ENCODE assay signal across 10 cellular contexts in genomic region chr6:168711049-168711640, GRCh38.
DNase-seq lines count a peak whose midpoint lies in the region; ATAC-seq and TF ChIP-seq lines count a peak whose summit lies in the region.
"Had no signal": no experiment of that assay in that cellular context is flagged by ENCODE, and none has a peak within 500 bp of the region (broad histone marks: within the 10 kb centered on the region; RNA-seq: fewer than 3 reads in every experiment).

No MANE protein-coding gene starts in this region.

- peak overlapping the region; percentile 18; the same call in 1 of the 2 replicates for H2AFZ ChIP-seq in GM23338
- no peak overlapping the region for H2AFZ ChIP-seq in OCI-LY1 (ENCODE audit: low read length)

- no peaks in the 10 kb centered on the region for H3K79me2 ChIP-seq in GM23338 (replicated peaks; ENCODE audit: insufficient read depth)
- no peaks in the 10 kb centered on the region for H3K79me2 ChIP-seq in OCI-LY1 (ENCODE audit: insufficient read depth, low read length)

- H3K9me3 ChIP-seq in OCI-LY1 (ENCODE audit: low read length), result no peaks in the 10 kb centered on the region

- H3K4me1 ChIP-seq in GM23338 (ENCODE audit: insufficient read depth) (no peaks in the 10 kb centered on the region), OCI-LY1 (ENCODE audit: insufficient read depth, low read length, severe bottlenecking) (no peaks in the 10 kb centered on the region)

- DNase-seq in GM23338 (ENCODE audit: low spot score), result peak; percentile 53
- no peak for DNase-seq in epithelial cell of esophagus (ENCODE audit: low read depth)
- DNase-seq in progenitor cell of endocrine pancreas (ENCODE audit: low spot score, unreplicated experiment), result no peak
- DNase-seq in NCI-H2081 (lab: John Stamatoyannopoulos, UW), result no peak
- no peak for DNase-seq in activated CD8-positive, alpha-beta T cell treated with anti-CD3 and anti-CD28 coated beads for 36 hours
- DNase-seq in stimulated activated CD4-positive, alpha-beta T cell treated with anti-CD3 and anti-CD28 coated beads, Interleukin-2, amount 100 ng/mL, for 48 hours, result no peak
- DNase-seq: activated T-cell treated with anti-CD3 and anti-CD28 coated beads, Interleukin-2, amount 50 U/mL, for 72 hours; GF-D8; T-helper 9 cell had no signal

- no peaks in the 10 kb centered on the region; the same call in 2 of the 3 replicates for H3K4me1 Mint-ChIP-seq in GM23338
- H3K4me1 Mint-ChIP-seq in progenitor cell of endocrine pancreas (ENCODE audit: low read depth), result no peaks in the 10 kb centered on the region
- no peaks in the 10 kb centered on the region for H3K4me1 Mint-ChIP-seq in activated CD8-positive, alpha-beta T cell treated with anti-CD3 and anti-CD28 coated beads for 36 hours (ENCODE audit: low read depth)

- H3K27me3 Mint-ChIP-seq in GM23338 (ENCODE audit: insufficient read depth, low read depth, poor library complexity) (peaks cover 6% of the 10 kb centered on the region), progenitor cell of endocrine pancreas (peaks cover 2% of the 10 kb centered on the region)
- H3K27me3 Mint-ChIP-seq in activated CD8-positive, alpha-beta T cell treated with anti-CD3 and anti-CD28 coated beads for 36 hours, result peaks cover 3% of the 10 kb centered on the region

- H3K36me3 ChIP-seq in GM23338 (ENCODE audit: insufficient read depth), result no peaks in the 10 kb centered on the region
- no peaks in the 10 kb centered on the region for H3K36me3 ChIP-seq in OCI-LY1 (ENCODE audit: insufficient read depth, low read length)

- H3K27ac ChIP-seq in GM23338 (ENCODE audit: low read depth) (no peak overlapping the region), OCI-LY1 (ENCODE audit: low read depth, low read length, poor library complexity, severe bottlenecking) (no peak overlapping the region)

- no peak overlapping the region for H3K27ac Mint-ChIP-seq in GM23338
- H3K27ac Mint-ChIP-seq in progenitor cell of endocrine pancreas, result no peak overlapping the region
- no peak overlapping the region for H3K27ac Mint-ChIP-seq in activated CD8-positive, alpha-beta T cell treated with anti-CD3 and anti-CD28 coated beads for 36 hours
- H3K27ac Mint-ChIP-seq: activated T-cell treated with anti-CD3 and anti-CD28 coated beads, Interleukin-2, amount 50 U/mL, for 72 hours had no signal

- no peak for ATAC-seq in GM23338
- ATAC-seq in activated CD8-positive, alpha-beta T cell treated with anti-CD3 and anti-CD28 coated beads for 36 hours, result no peak
- ATAC-seq: activated T-cell treated with anti-CD3 and anti-CD28 coated beads, Interleukin-2, amount 50 U/mL, for 72 hours had no signal

- H3K4me3 ChIP-seq in GM23338 (no peak overlapping the region), OCI-LY1 (ENCODE audit: low read depth, low read length, poor library complexity, severe bottlenecking) (no peak overlapping the region), epithelial cell of esophagus (ENCODE audit: low read length) (no peak overlapping the region)

- H4K20me1 ChIP-seq in GM23338 (replicated peaks; ENCODE audit: insufficient read depth) (no peaks in the 10 kb centered on the region), OCI-LY1 (ENCODE audit: insufficient read depth, low read length) (no peaks in the 10 kb centered on the region)

- TF ChIP-seq CTCF in GM23338 (conservative IDR thresholded peaks at IDR 0.05; ENCODE audit: low read depth in 2 of 2) (peak; percentile 21 to 56; a peak in 3 of 4 replicates), OCI-LY1 (IDR thresholded peaks at IDR 0.05; ENCODE audit: low read length) (peak; percentile 47), epithelial cell of esophagus (IDR thresholded peaks at IDR 0.05; ENCODE audit: insufficient read depth, low read depth, low read length, missing control alignments) (peak; percentile 25), progenitor cell of endocrine pancreas (IDR thresholded peaks at IDR 0.05; ENCODE audit: unreplicated experiment) (peak; percentile 62)
- no peak for TF ChIP-seq CTCF in activated CD8-positive, alpha-beta T cell treated with anti-CD3 and anti-CD28 coated beads for 36 hours (IDR thresholded peaks at IDR 0.05)

- H3K27me3 ChIP-seq in GM23338 (ENCODE audit: insufficient read depth), result no peaks in the 10 kb centered on the region
- H3K27me3 ChIP-seq in OCI-LY1 (ENCODE audit: insufficient read depth, low read length), result no peaks in the 10 kb centered on the region

- no peaks in the 10 kb centered on the region for H3F3A ChIP-seq in GM23338 (replicated peaks; ENCODE audit: low read depth)
- H3F3A ChIP-seq in OCI-LY1 (ENCODE audit: insufficient read depth, low read length), result no peaks in the 10 kb centered on the region

- intact Hi-C loops in activated CD8-positive, alpha-beta T cell treated with anti-CD3 and anti-CD28 coated beads for 36 hours (cut with micrococcal nuclease), result no loop called here

- H3K4me3 Mint-ChIP-seq in GM23338 (no peak overlapping the region), progenitor cell of endocrine pancreas (ENCODE audit: low read depth) (no peak overlapping the region)
- H3K4me3 Mint-ChIP-seq in activated CD8-positive, alpha-beta T cell treated with anti-CD3 and anti-CD28 coated beads for 36 hours, result no peak overlapping the region
- H3K4me3 Mint-ChIP-seq: activated T-cell treated with anti-CD3 and anti-CD28 coated beads, Interleukin-2, amount 50 U/mL, for 72 hours had no signal

- H3K4me2 ChIP-seq in GM23338 (no peak overlapping the region), OCI-LY1 (ENCODE audit: low read length) (no peak overlapping the region)

- H3K36me3 Mint-ChIP-seq in GM23338 (ENCODE audit: low read depth), result peaks cover 20% of the 10 kb centered on the region
- no peaks in the 10 kb centered on the region for H3K36me3 Mint-ChIP-seq in progenitor cell of endocrine pancreas (ENCODE audit: insufficient read depth)
- H3K36me3 Mint-ChIP-seq in activated CD8-positive, alpha-beta T cell treated with anti-CD3 and anti-CD28 coated beads for 36 hours (ENCODE audit: low read depth), result no peaks in the 10 kb centered on the region

- CTCF ChIA-PET in activated CD8-positive, alpha-beta T cell treated with anti-CD3 and anti-CD28 coated beads for 36 hours (lab: Charles Lee), result interaction anchor here (1.0 kb wide), 1 partner anchor 14 kb away, joined by 3 read pairs; no protein-coding TSS in a partner anchor

- POLR2A ChIA-PET in activated CD8-positive, alpha-beta T cell treated with anti-CD3 and anti-CD28 coated beads for 36 hours (lab: Charles Lee), result interaction anchor here (0.7 kb wide), 1 partner anchor 34 kb away, joined by 3 read pairs; no protein-coding TSS in a partner anchor

- H3K9ac ChIP-seq in OCI-LY1 (ENCODE audit: low read length), result no peak overlapping the region

- peaks cover 14% of the 10 kb centered on the region; the same call in 1 of the 2 replicates for H3K9me2 ChIP-seq in GM23338 (ENCODE audit: insufficient read depth)
- no peaks in the 10 kb centered on the region for H3K9me2 ChIP-seq in OCI-LY1 (ENCODE audit: low read depth, low read length)

- H3K9me3 Mint-ChIP-seq in GM23338 (no peaks in the 10 kb centered on the region; the same call in none of the 3 replicates), progenitor cell of endocrine pancreas (ENCODE audit: low read depth) (peaks cover 3% of the 10 kb centered on the region)
- no peaks in the 10 kb centered on the region for H3K9me3 Mint-ChIP-seq in activated CD8-positive, alpha-beta T cell treated with anti-CD3 and anti-CD28 coated beads for 36 hours
- H3K9me3 Mint-ChIP-seq: activated T-cell treated with anti-CD3 and anti-CD28 coated beads, Interleukin-2, amount 50 U/mL, for 72 hours had no signal

TF ChIP-seq in GM23338, 12 proteins besides CTCF, POLR2A, EP300 and RAD21:
- TF ChIP-seq JUNB (IDR thresholded peaks at IDR 0.05; ENCODE audit: unreplicated experiment) (no peak), REST (IDR thresholded peaks at IDR 0.05; ENCODE audit: unreplicated experiment) (no peak), EZH2 (IDR thresholded peaks at IDR 0.05; ENCODE audit: low read depth, unreplicated experiment) (no peak)
TF ChIP-seq in GM23338: peak in this region for 0.
